1 cellular context compared by ENCODE assay signal in the genomic region with DNA sequence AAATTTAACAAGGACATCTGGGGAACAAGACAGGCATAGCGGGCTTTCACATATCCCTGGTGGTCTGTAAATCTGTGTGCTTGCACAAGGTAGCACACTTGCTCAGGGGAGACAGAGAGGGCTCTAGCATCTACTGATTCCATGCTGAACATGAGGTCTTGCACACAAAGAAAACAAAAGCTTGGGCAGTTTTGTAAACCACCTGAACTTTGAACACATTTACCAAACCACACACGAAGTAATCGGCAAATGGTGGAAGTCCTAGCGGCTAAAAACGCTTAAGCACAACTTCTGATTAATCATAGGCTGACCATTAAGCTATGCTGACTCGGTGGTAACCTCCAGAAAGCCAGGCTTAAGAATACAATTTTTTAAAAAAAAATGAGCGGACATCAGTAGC.
TF ChIP-seq lines count a peak whose summit lies in the region.

No MANE protein-coding gene starts in this region.

TF ChIP-seq in HepG2, 621 proteins besides CTCF, POLR2A, EP300 and RAD21:
- no peak for TF ChIP-seq ZBTB46 (CRISPR knock-in tag; IDR thresholded peaks at IDR 0.05; ENCODE audit: borderline replicate concordance)
- peak; percentile 44; the same call in 1 of the 2 replicates for TF ChIP-seq POGZ (CRISPR knock-in tag; IDR thresholded peaks at IDR 0.05)
- TF ChIP-seq ZBTB33 (CRISPR knock-in tag; IDR thresholded peaks at IDR 0.05), result 0 out of 2 replicates have a peak, but pooled peaks have one; percentile 15
- TF ChIP-seq, protein P1, sequence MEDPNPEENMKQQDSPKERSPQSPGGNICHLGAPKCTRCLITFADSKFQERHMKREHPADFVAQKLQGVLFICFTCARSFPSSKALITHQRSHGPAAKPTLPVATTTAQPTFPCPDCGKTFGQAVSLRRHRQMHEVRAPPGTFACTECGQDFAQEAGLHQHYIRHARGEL (CRISPR knock-in tag; IDR thresholded peaks at IDR 0.05), result no peak
- TF ChIP-seq ZNF124 (CRISPR knock-in tag; IDR thresholded peaks at IDR 0.05), result no peak
- TF ChIP-seq, protein P2, sequence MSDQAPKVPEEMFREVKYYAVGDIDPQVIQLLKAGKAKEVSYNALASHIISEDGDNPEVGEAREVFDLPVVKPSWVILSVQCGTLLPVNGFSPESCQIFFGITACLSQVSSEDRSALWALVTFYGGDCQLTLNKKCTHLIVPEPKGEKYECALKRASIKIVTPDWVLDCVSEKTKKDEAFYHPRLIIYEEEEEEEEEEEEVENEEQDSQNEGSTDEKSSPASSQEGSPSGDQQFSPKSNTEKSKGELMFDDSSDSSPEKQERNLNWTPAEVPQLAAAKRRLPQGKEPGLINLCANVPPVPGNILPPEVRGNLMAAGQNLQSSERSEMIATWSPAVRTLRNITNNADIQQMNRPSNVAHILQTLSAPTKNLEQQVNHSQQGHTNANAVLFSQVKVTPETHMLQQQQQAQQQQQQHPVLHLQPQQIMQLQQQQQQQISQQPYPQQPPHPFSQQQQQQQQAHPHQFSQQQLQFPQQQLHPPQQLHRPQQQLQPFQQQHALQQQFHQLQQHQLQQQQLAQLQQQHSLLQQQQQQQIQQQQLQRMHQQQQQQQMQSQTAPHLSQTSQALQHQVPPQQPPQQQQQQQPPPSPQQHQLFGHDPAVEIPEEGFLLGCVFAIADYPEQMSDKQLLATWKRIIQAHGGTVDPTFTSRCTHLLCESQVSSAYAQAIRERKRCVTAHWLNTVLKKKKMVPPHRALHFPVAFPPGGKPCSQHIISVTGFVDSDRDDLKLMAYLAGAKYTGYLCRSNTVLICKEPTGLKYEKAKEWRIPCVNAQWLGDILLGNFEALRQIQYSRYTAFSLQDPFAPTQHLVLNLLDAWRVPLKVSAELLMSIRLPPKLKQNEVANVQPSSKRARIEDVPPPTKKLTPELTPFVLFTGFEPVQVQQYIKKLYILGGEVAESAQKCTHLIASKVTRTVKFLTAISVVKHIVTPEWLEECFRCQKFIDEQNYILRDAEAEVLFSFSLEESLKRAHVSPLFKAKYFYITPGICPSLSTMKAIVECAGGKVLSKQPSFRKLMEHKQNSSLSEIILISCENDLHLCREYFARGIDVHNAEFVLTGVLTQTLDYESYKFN (CRISPR knock-in tag; conservative IDR thresholded peaks at IDR 0.05), result peak; percentile 39
- TF ChIP-seq ARID5B (CRISPR knock-in tag; IDR thresholded peaks at IDR 0.05), result 0 out of 2 replicates have a peak, but pooled peaks have one; percentile 9
- TF ChIP-seq ZNF644 (CRISPR knock-in tag; IDR thresholded peaks at IDR 0.05; ENCODE audit: low read depth), result peak; percentile 82
- TF ChIP-seq, protein P3, sequence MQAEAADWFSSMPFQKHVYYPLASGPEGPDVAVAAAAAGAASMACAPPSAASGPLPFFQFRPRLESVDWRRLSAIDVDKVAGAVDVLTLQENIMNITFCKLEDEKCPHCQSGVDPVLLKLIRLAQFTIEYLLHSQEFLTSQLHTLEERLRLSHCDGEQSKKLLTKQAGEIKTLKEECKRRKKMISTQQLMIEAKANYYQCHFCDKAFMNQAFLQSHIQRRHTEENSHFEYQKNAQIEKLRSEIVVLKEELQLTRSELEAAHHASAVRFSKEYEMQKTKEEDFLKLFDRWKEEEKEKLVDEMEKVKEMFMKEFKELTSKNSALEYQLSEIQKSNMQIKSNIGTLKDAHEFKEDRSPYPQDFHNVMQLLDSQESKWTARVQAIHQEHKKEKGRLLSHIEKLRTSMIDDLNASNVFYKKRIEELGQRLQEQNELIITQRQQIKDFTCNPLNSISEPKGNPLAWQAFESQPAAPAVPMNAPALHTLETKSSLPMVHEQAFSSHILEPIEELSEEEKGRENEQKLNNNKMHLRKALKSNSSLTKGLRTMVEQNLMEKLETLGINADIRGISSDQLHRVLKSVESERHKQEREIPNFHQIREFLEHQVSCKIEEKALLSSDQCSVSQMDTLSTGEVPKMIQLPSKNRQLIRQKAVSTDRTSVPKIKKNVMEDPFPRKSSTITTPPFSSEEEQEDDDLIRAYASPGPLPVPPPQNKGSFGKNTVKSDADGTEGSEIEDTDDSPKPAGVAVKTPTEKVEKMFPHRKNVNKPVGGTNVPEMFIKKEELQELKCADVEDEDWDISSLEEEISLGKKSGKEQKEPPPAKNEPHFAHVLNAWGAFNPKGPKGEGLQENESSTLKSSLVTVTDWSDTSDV (CRISPR knock-in tag; IDR thresholded peaks at IDR 0.05), result no peak
- no peak for TF ChIP-seq ZNF841 (CRISPR knock-in tag; IDR thresholded peaks at IDR 0.05; ENCODE audit: borderline replicate concordance)
- peak; percentile 49; the same call in 1 of the 2 replicates for TF ChIP-seq ZMYM4 (CRISPR knock-in tag; IDR thresholded peaks at IDR 0.05)
- TF ChIP-seq SOX13 (IDR thresholded peaks at IDR 0.05), result no peak
- TF ChIP-seq SOX13 (CRISPR knock-in tag; conservative IDR thresholded peaks at IDR 0.05 in 1 of 2, IDR thresholded peaks at IDR 0.05 in 1 of 2), result peak in 1 of 2 experiments; percentile 59; a peak in 1 of 4 replicates
- TF ChIP-seq TGIF2 (CRISPR knock-in tag; IDR thresholded peaks at IDR 0.05), result no peak
- TF ChIP-seq MAX (IDR thresholded peaks at IDR 0.05), result peak; percentile 48; the same call in 1 of the 2 replicates
- peak; percentile 62 for TF ChIP-seq HNF4A (CRISPR knock-in tag; IDR thresholded peaks at IDR 0.05)
- peak; percentile 27; the same call in 1 of the 2 replicates for TF ChIP-seq GATAD2A (CRISPR knock-in tag; IDR thresholded peaks at IDR 0.05)
- TF ChIP-seq, protein P4, sequence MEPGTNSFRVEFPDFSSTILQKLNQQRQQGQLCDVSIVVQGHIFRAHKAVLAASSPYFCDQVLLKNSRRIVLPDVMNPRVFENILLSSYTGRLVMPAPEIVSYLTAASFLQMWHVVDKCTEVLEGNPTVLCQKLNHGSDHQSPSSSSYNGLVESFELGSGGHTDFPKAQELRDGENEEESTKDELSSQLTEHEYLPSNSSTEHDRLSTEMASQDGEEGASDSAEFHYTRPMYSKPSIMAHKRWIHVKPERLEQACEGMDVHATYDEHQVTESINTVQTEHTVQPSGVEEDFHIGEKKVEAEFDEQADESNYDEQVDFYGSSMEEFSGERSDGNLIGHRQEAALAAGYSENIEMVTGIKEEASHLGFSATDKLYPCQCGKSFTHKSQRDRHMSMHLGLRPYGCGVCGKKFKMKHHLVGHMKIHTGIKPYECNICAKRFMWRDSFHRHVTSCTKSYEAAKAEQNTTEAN (CRISPR knock-in tag; conservative IDR thresholded peaks at IDR 0.05), result peak; percentile 51; the same call in 1 of the 2 replicates
- TF ChIP-seq, protein P5, sequence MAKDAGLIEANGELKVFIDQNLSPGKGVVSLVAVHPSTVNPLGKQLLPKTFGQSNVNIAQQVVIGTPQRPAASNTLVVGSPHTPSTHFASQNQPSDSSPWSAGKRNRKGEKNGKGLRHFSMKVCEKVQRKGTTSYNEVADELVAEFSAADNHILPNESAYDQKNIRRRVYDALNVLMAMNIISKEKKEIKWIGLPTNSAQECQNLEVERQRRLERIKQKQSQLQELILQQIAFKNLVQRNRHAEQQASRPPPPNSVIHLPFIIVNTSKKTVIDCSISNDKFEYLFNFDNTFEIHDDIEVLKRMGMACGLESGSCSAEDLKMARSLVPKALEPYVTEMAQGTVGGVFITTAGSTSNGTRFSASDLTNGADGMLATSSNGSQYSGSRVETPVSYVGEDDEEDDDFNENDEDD (CRISPR knock-in tag; IDR thresholded peaks at IDR 0.05; ENCODE audit: borderline replicate concordance), result peak; percentile 13; the same call in 1 of the 2 replicates
- 0 out of 2 replicates have a peak, but pooled peaks have one; percentile 11 for TF ChIP-seq RXRB (CRISPR knock-in tag; IDR thresholded peaks at IDR 0.05; ENCODE audit: borderline replicate concordance)
- TF ChIP-seq HOMEZ (CRISPR knock-in tag; IDR thresholded peaks at IDR 0.05; ENCODE audit: low read depth), result peak; percentile 75; the same call in 1 of the 2 replicates
